ENCODE assay signal across 8 cellular contexts in the genomic region with DNA sequence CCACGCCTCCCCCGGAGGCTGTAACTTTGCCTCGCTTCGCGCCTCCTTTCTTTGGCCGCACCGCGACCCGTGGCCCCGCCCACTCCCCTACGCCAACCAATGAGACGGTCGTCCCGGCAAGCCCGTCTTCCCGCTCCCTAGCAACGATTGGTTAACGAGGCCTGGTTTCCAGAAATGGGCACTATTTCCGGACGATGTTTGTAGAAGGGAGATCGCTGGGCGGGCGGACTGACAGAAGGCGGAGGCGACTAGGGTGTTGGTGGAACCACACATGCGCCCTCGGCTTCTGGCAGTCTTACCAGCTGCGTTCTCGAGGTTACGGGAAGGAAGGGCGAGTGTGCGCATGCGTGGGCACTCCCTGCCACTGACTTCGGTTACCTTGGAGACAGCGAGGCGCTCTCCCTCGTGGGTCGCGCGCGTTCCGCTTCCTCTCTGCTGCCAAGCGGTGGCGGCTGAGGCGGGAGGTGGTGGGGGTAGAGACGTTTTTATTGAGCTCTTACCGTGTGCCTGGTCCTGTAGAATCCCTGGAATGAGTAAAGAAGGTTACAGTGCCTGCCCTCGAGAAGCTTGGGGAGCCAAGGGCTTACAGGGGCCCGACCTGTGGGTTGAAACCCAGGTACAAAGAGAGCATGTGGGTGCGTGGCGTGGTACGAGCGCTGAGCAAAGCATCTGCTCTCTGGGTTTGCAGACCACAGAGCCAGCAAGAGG. TPM values are rescaled to one million over a fixed set of nuclear protein-coding genes. Genes with fewer than 3 reads are reported as not detected.
A peak's percentile ranks its signal among the peaks of the same experiment; 100 is the strongest.
DNase-seq lines count a peak whose midpoint lies in the region; ATAC-seq, FAIRE-seq and TF ChIP-seq lines count a peak whose summit lies in the region.

No MANE protein-coding gene starts in this region.

- H3K4me3 Mint-ChIP-seq in natural killer cell: peak overlapping the region; percentile 92

- peak overlapping the region; percentile 98 for H3K27ac ChIP-seq in RWPE1

- intact Hi-C loops in natural killer cell (cut with micrococcal nuclease): loop anchor here (2.0 to 5.0 kb wide), 3 partner anchors 14 to 170 kb away; partner anchors contain the start of gene HEXIM1

- no peaks in the 10 kb centered on the region for H3K27me3 Mint-ChIP-seq in natural killer cell (ENCODE audit: low read depth in 2 of 2)

- peak; percentile 83 for FAIRE-seq in H54 (lab: Jason Lieb, UNC)

- no peaks in the 10 kb centered on the region for H3K9me3 Mint-ChIP-seq in natural killer cell

- TF ChIP-seq POLR2A in H54 (IDR thresholded peaks at IDR 0.05; ENCODE audit: low read depth, low read length): peak; percentile 73

- CTCF ChIA-PET in RWPE1 (lab: Yijun Ruan, JAX): interaction anchor here (0.9 to 2.5 kb wide), 5 partner anchors 23 to 98 kb away, joined by 3 to 9 read pairs (median 6); no protein-coding TSS in a partner anchor

- DNase-seq in ELR (ENCODE audit: low read depth): peak; percentile 100
- DNase-seq in H54 (ENCODE audit: insufficient read length, low spot score): peak; percentile 95
- DNase-seq in LoVo (ENCODE audit: low spot score): peak; percentile 100
- DNase-seq in RWPE1 (ENCODE audit: low spot score): peak; percentile 99
- peak; percentile 99 for DNase-seq in activated T-helper 9 cell treated with anti-CD3 and anti-CD28 coated beads, Interleukin-2, amount 50 U/mL, for 16 hours (ENCODE audit: low read depth)
- DNase-seq in fibroblast of peridontal ligament (ENCODE audit: extremely low read depth): peak; percentile 100
- peak; percentile 99 for DNase-seq in natural killer cell
- DNase-seq in stimulated activated naive CD4-positive, alpha-beta T cell (lab: John Stamatoyannopoulos, UW): peak; percentile 99 to 100 (median 100)

- TF ChIP-seq CTCF in RWPE1 (conservative IDR thresholded peaks at IDR 0.05; ENCODE audit: low read depth) (no peak), natural killer cell (IDR thresholded peaks at IDR 0.05) (no peak)

- peaks cover 81% of the 10 kb centered on the region in 2 donors for H3K4me1 Mint-ChIP-seq in natural killer cell

- peak; percentile 76 to 93 (median 81) for ATAC-seq in natural killer cell

- POLR2A ChIA-PET in RWPE1 (lab: Yijun Ruan, JAX; ENCODE audit: low non-redundant PET): interaction anchor here (0.5 to 1.7 kb wide), 7 partner anchors 10 to 259 kb away, joined by 3 to 6 read pairs (median 4); partner anchors contain the start of gene HEXIM1

- no peaks in the 10 kb centered on the region for H3K36me3 Mint-ChIP-seq in natural killer cell

- peak overlapping the region; percentile 91 to 92 for H3K27ac Mint-ChIP-seq in natural killer cell

RNA-seq across cellular contexts. Expression of gene MAP3K14, which starts 0.4 kb away (rescaled TPM):
- total RNA-seq in natural killer cell: 10 to 100 TPM; 28.0 to 31.9 (median 31.6) TPM

RNA-seq across cellular contexts. Expression of gene SPATA32, which starts 55.4 kb away (rescaled TPM):
- total RNA-seq in natural killer cell: under 1 TPM in 1 of 3 donors, not detected in 2; 0.43 TPM

Comparison
In these comparisons a context has a peak if more than half of its experiments do, and no peak if none do; other contexts are left out.
1. Peak in every context shown above with its lines: DNase-seq, ATAC-seq and H3K27ac ChIP-seq.